In the genomic region with DNA sequence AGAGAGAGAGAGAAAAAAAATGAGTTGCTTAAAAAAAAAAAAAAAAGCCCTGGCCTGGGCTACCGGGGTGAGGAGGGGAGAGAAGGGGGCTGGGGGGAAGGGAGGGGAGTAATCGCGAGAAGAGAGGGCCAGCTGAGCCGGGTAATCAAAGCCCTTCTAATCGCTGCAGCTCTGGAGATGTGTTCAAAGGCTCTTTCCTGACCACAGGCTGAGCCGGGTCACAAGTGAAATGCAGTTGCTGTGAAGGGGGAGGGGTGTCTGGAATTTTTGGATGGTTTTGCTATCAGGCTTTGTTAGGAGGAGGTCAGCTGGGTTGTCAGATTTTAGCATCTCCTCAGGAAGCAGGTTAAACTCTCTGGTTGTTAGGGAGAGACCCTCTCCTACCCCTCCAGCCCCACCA, we compare ENCODE assay signal across 16 cellular contexts.
DNase-seq lines count a peak whose midpoint lies in the region; ATAC-seq and TF ChIP-seq lines count a peak whose summit lies in the region.
"Had no signal": no experiment of that assay in that cellular context is flagged by ENCODE, and none has a peak within 500 bp of the region (broad histone marks: within the 10 kb centered on the region; RNA-seq: fewer than 3 reads in every experiment).

No MANE protein-coding gene starts in this region.

- H3K18ac ChIP-seq in mesendoderm (ENCODE audit: low read length) = peak overlapping the region; percentile 40

- intact Hi-C loops in psoas muscle (cut with DNase I) = no loop called here

- no peaks in the 10 kb centered on the region for H4K20me1 ChIP-seq in BLaER1

- no peak overlapping the region for H2AK5ac ChIP-seq in mesendoderm (ENCODE audit: low read length)

- H3K4ac ChIP-seq in mesendoderm (ENCODE audit: low read depth, low read length) = no peak overlapping the region

- H3K9ac ChIP-seq in BLaER1 = peak overlapping the region; percentile 66; the same call in 1 of the 2 replicates
- no peak overlapping the region for H3K9ac ChIP-seq in HUES48 (ENCODE audit: low read depth, low read length)
- H3K9ac ChIP-seq in mesendoderm (ENCODE audit: low read length) = no peak overlapping the region

- no peak overlapping the region for H4K8ac ChIP-seq in mesendoderm (ENCODE audit: low read depth, low read length)

- H2BK15ac ChIP-seq in mesendoderm (replicated peaks; ENCODE audit: low read depth) = peak overlapping the region; percentile 93

- no peak overlapping the region for H2BK5ac ChIP-seq in mesendoderm (ENCODE audit: low read length)

- H3K56ac ChIP-seq in mesendoderm (ENCODE audit: low read length) = no peak overlapping the region

- no CpG with 5 or more reads among the region's 6 CpGs for WGBS in mesendoderm (ENCODE audit: extremely low coverage, insufficient coverage, low lambda C conversion rate)
- WGBS in psoas muscle, 3 donors = 23 to 38% (median 26%) methylated on average over 5 to 6 of the region's 6 CpGs

- no peak overlapping the region for H2BK120ac ChIP-seq in mesendoderm (ENCODE audit: low read depth, low read length)

- H3K27me3 ChIP-seq in BLaER1 (no peaks in the 10 kb centered on the region), HUES48 (ENCODE audit: control insufficient read depth, insufficient read depth, low read length) (no peaks in the 10 kb centered on the region), mesendoderm (ENCODE audit: insufficient read depth, low read length, poor library complexity) (no peaks in the 10 kb centered on the region), psoas muscle (ENCODE audit: insufficient read depth in 3 of 3, low read length in 2 of 3) (no peaks in the 10 kb centered on the region)
- H3K27me3 ChIP-seq: tibial nerve had no signal

- H3K23ac ChIP-seq in mesendoderm (ENCODE audit: low read length) = no peak overlapping the region

- no peak overlapping the region; the same call in 1 of the 2 replicates for H3K4me3 ChIP-seq in BLaER1
- H3K4me3 ChIP-seq in HUES48 (ENCODE audit: low read depth, low read length) = no peak overlapping the region
- no peak overlapping the region for H3K4me3 ChIP-seq in mesendoderm (ENCODE audit: low read length)
- H3K4me3 ChIP-seq in psoas muscle = no peak overlapping the region
- H3K4me3 ChIP-seq: prostate gland, tibial nerve had no signal

- no peaks in the 10 kb centered on the region for H3K9me3 ChIP-seq in BLaER1
- no peaks in the 10 kb centered on the region for H3K9me3 ChIP-seq in HUES48 (ENCODE audit: control insufficient read depth, insufficient read depth, low read length)
- H3K9me3 ChIP-seq in psoas muscle = no peaks in the 10 kb centered on the region
- H3K9me3 ChIP-seq: prostate gland, tibial nerve had no signal

- H3K4me1 ChIP-seq in BLaER1 (peaks cover 60% of the 10 kb centered on the region), HUES48 (ENCODE audit: control insufficient read depth, insufficient read depth, low read length) (peaks cover 24% of the 10 kb centered on the region), mesendoderm (ENCODE audit: control insufficient read depth, low read depth, low read length) (peaks cover 8% of the 10 kb centered on the region), psoas muscle (no peaks in the 10 kb centered on the region)
- H3K4me1 ChIP-seq: prostate gland had no signal

- no peaks in the 10 kb centered on the region for H3K79me2 ChIP-seq in mesendoderm (ENCODE audit: control insufficient read depth, insufficient read depth, low read length)

- H3K36me3 ChIP-seq in BLaER1 = no peaks in the 10 kb centered on the region
- no peaks in the 10 kb centered on the region for H3K36me3 ChIP-seq in HUES48 (ENCODE audit: control insufficient read depth, insufficient read depth, low read length)
- H3K36me3 ChIP-seq in mesendoderm (ENCODE audit: control insufficient read depth, insufficient read depth, low read length) = no peaks in the 10 kb centered on the region
- no peaks in the 10 kb centered on the region for H3K36me3 ChIP-seq in psoas muscle (ENCODE audit: insufficient read depth in 1 of 2, low read depth in 1 of 2)
- H3K36me3 ChIP-seq: prostate gland, tibial nerve had no signal

- no peaks in the 10 kb centered on the region for H3K79me1 ChIP-seq in mesendoderm (ENCODE audit: low read length)

- no peak for TF ChIP-seq CTCF in psoas muscle (IDR thresholded peaks at IDR 0.05)

- DNase-seq in caudate nucleus (lab: John Stamatoyannopoulos, UW) = no peak
- peak; percentile 97 for DNase-seq in mesendoderm
- DNase-seq in psoas muscle = no peak
- DNase-seq in medulla oblongata (ENCODE audit: extremely low spot score) = no peak
- DNase-seq in SKM-1 treated with dmso at 0.1 percent for 144 hours (lab: John Stamatoyannopoulos, UW; ENCODE audit: unreplicated experiment) = no peak
- no peak for DNase-seq in activated effector memory CD4-positive, alpha-beta T cell treated with anti-CD3 and anti-CD28 coated beads, Interleukin-2, amount 50 U/mL, for 16 hours
- DNase-seq: activated CD4-positive, alpha-beta T cell treated with anti-CD3 and anti-CD28 coated beads, Interleukin-2, amount 50 U/mL, for 48 hours; anterior cingulate cortex; dermis blood vessel endothelial cell; DMS153; stimulated activated CD4-positive, alpha-beta T cell treated with anti-CD3 and anti-CD28 coated beads, Interleukin-1b, Interleukin-23, amount 100 ng/mL, for 48 hours; T-helper 9 cell had no signal

- ATAC-seq in psoas muscle = no peak

- H3K4me2 ChIP-seq in BLaER1 = peak overlapping the region; percentile 74
- no peak overlapping the region for H3K4me2 ChIP-seq in mesendoderm (ENCODE audit: low read length)

- peak overlapping the region; percentile 87 for H3K27ac ChIP-seq in BLaER1
- H3K27ac ChIP-seq in HUES48 (ENCODE audit: low read depth, low read length) = peak overlapping the region; percentile 50
- H3K27ac ChIP-seq in caudate nucleus (ENCODE audit: low read depth, low read length) = peak overlapping the region; percentile 7
- H3K27ac ChIP-seq in mesendoderm (ENCODE audit: low read depth, low read length) = peak overlapping the region; percentile 25
- no peak overlapping the region for H3K27ac ChIP-seq in psoas muscle
- H3K27ac ChIP-seq: prostate gland had no signal

- H4K5ac ChIP-seq in mesendoderm (ENCODE audit: low read length) = no peak overlapping the region
